18 cellular contexts compared by ENCODE assay signal in the genomic region with DNA sequence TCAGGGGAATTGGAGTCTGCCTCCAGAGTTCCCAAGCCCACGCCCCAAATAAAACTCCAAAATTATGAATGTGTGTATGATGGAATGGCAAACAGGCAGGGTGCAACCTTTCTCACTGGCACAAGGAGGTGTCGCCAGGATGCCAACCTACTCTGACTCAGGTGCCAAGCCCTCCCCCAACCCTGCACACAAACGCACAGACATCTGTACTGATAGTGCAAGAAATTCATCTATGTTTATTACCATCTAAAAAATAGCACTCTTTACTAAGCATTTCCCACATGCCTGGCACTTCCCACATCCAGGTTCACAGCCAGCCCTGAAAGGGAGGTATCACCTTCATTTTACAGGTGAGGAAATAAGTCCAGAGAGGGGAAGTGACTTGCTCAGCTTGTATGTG. TPM values are rescaled to one million over a fixed set of nuclear protein-coding genes. Genes with fewer than 3 reads are reported as not detected.
"Had no signal": no experiment of that assay in that cellular context is flagged by ENCODE, and none has a peak within 500 bp of the region (broad histone marks: within the 10 kb centered on the region; RNA-seq: fewer than 3 reads in every experiment).

No MANE protein-coding gene starts in this region.

- H3K4me1 Mint-ChIP-seq: central memory CD8-positive, alpha-beta T cell; natural killer cell; T-cell had no signal

- H3K9me3 ChIP-seq: left ventricle myocardium inferior, ovary had no signal

- H3K9me3 Mint-ChIP-seq: activated naive CD8-positive, alpha-beta T cell treated with anti-CD3 and anti-CD28 coated beads, Interleukin-2, amount 10 ng/mL, durations not matched to agents 7 days and 5 days; brain; central memory CD8-positive, alpha-beta T cell; natural killer cell; T-cell had no signal

- H3K36me3 Mint-ChIP-seq: activated naive CD8-positive, alpha-beta T cell treated with anti-CD3 and anti-CD28 coated beads, Interleukin-2, amount 10 ng/mL, durations not matched to agents 7 days and 5 days; brain; natural killer cell; T-cell had no signal

- H3K27ac ChIP-seq: epithelial cell of prostate, left ventricle myocardium inferior, ovary had no signal

- H3K27ac Mint-ChIP-seq: activated naive CD8-positive, alpha-beta T cell treated with anti-CD3 and anti-CD28 coated beads, Interleukin-2, amount 10 ng/mL, durations not matched to agents 7 days and 5 days; natural killer cell; T-cell had no signal

- H3K27me3 ChIP-seq: ovary had no signal

- H3K4me3 Mint-ChIP-seq: activated naive CD8-positive, alpha-beta T cell treated with anti-CD3 and anti-CD28 coated beads, Interleukin-2, amount 10 ng/mL, durations not matched to agents 7 days and 5 days; central memory CD8-positive, alpha-beta T cell; natural killer cell; T-cell had no signal

- ATAC-seq: natural killer cell, T-cell had no signal

- H3K4me3 ChIP-seq: left ventricle myocardium inferior, ovary had no signal

- DNase-seq: activated CD4-positive, alpha-beta T cell treated with anti-CD3 and anti-CD28 coated beads for 1 hour; activated CD4-positive, alpha-beta T cell treated with anti-CD3 and anti-CD28 coated beads, Interleukin-2, amount 50 U/mL, for 4 hours; activated naive CD4-positive, alpha-beta T cell; activated naive CD8-positive, alpha-beta T cell treated with anti-CD3 and anti-CD28 coated beads, Interleukin-2, amount 10 ng/mL, durations not matched to agents 7 days and 5 days; activated T-cell treated with anti-CD3 and anti-CD28 coated beads for 4 hours; effector CD8-positive, alpha-beta T cell; foreskin melanocyte; left ventricle myocardium inferior; mesenchymal stem cell; natural killer cell; ovary; stimulated activated CD4-positive, alpha-beta T cell treated with anti-CD3 and anti-CD28 coated beads, Interleukin-12 subunit alpha, Interleukin-12 subunit beta, amount 100 ng/mL, for 4 hours; stimulated activated CD4-positive, alpha-beta T cell treated with anti-CD3 and anti-CD28 coated beads, Interleukin-2, amount 100 ng/mL, for 24 hours; T-cell; T1000 had no signal

- H3K27me3 Mint-ChIP-seq: activated naive CD8-positive, alpha-beta T cell treated with anti-CD3 and anti-CD28 coated beads, Interleukin-2, amount 10 ng/mL, durations not matched to agents 7 days and 5 days had no signal

- H3K36me3 ChIP-seq: left ventricle myocardium inferior, ovary had no signal

RNA-seq across cellular contexts. Expression of a gene that starts 1.2 kb away (rescaled TPM):
- total RNA-seq: activated naive CD8-positive, alpha-beta T cell treated with anti-CD3 and anti-CD28 coated beads, Interleukin-2, amount 10 ng/mL, durations not matched to agents 7 days and 5 days; left ventricle myocardium inferior; natural killer cell; T-cell had no signal

RNA-seq across cellular contexts. Expression of a gene that starts 16.3 kb away (rescaled TPM):
- total RNA-seq: natural killer cell had no signal
